In genomic region chr18:13147146-13147545, GRCh38 we compare ENCODE assay signal across 14 cellular contexts.
DNase-seq lines count a peak whose midpoint lies in the region; ATAC-seq lines count a peak whose summit lies in the region.
"Had no signal": no experiment of that assay in that cellular context is flagged by ENCODE, and none has a peak within 500 bp of the region (broad histone marks: within the 10 kb centered on the region; RNA-seq: fewer than 3 reads in every experiment).

No MANE protein-coding gene starts in this region.

- ATAC-seq in activated T-cell treated with anti-CD3 and anti-CD28 coated beads, Interleukin-2, amount 50 U/mL, for 72 hours (replicated peaks in 1 of 2) = no peak
- no peak for ATAC-seq in naive thymus-derived CD8-positive, alpha-beta T cell

- H3K4me3 Mint-ChIP-seq in activated T-cell treated with anti-CD3 and anti-CD28 coated beads, Interleukin-2, amount 50 U/mL, for 72 hours = no peak overlapping the region
- H3K4me3 Mint-ChIP-seq in naive thymus-derived CD8-positive, alpha-beta T cell = no peak overlapping the region
- H3K4me3 Mint-ChIP-seq: activated naive CD4-positive, alpha-beta T cell treated with anti-CD3 and anti-CD28 coated beads, Interleukin-2, amount 50 U/mL, for 24 hours; neural crest cell had no signal

- peaks cover 7 to 10% of the 10 kb centered on the region in 2 donors for H3K36me3 Mint-ChIP-seq in activated T-cell treated with anti-CD3 and anti-CD28 coated beads, Interleukin-2, amount 50 U/mL, for 72 hours (ENCODE audit: insufficient read depth in 2 of 2)
- H3K36me3 Mint-ChIP-seq in naive thymus-derived CD8-positive, alpha-beta T cell = peaks cover 0 to 13% (median 6%) of the 10 kb centered on the region in 3 donors

- peaks cover 5% of the 10 kb centered on the region for H3K4me1 Mint-ChIP-seq in activated T-cell treated with anti-CD3 and anti-CD28 coated beads, Interleukin-2, amount 50 U/mL, for 72 hours (ENCODE audit: low read depth)
- peaks cover 1 to 14% (median 3%) of the 10 kb centered on the region in 4 donors for H3K4me1 Mint-ChIP-seq in naive thymus-derived CD8-positive, alpha-beta T cell
- H3K4me1 Mint-ChIP-seq: activated naive CD4-positive, alpha-beta T cell treated with anti-CD3 and anti-CD28 coated beads, Interleukin-2, amount 50 U/mL, for 24 hours; neural crest cell had no signal

- POLR2A ChIA-PET in naive thymus-derived CD8-positive, alpha-beta T cell (lab: Charles Lee) = no interaction called here

- H3K27ac Mint-ChIP-seq in activated T-cell treated with anti-CD3 and anti-CD28 coated beads, Interleukin-2, amount 50 U/mL, for 72 hours = no peak overlapping the region
- H3K27ac Mint-ChIP-seq in naive thymus-derived CD8-positive, alpha-beta T cell = peak overlapping the region in 1 of 10 donors; percentile 19
- H3K27ac Mint-ChIP-seq: activated naive CD4-positive, alpha-beta T cell treated with anti-CD3 and anti-CD28 coated beads, Interleukin-2, amount 50 U/mL, for 24 hours had no signal

- peak; percentile 68 to 77 for DNase-seq in Kasumi-1 (lab: John Stamatoyannopoulos, UW)
- peak; percentile 31 for DNase-seq in NCI-H2107 (lab: John Stamatoyannopoulos, UW)
- peak; percentile 54 for DNase-seq in SIG-M5 (lab: John Stamatoyannopoulos, UW)
- peak; percentile 6 for DNase-seq in renal cortical epithelial cell (ENCODE audit: low read depth)
- no peak for DNase-seq in DMS 273 (lab: John Stamatoyannopoulos, UW; ENCODE audit: unreplicated experiment)
- DNase-seq in RPMI8226 = no peak
- DNase-seq in activated T-cell treated with anti-CD3 and anti-CD28 coated beads, Interleukin-2, amount 50 U/mL, for 72 hours = no peak
- DNase-seq in naive thymus-derived CD8-positive, alpha-beta T cell = no peak
- DNase-seq: activated CD8-positive, alpha-beta memory T cell treated with anti-CD3 and anti-CD28 coated beads for 24 hours; Calu3; esophagus squamous epithelium; thyroid gland had no signal

- peaks cover 3 to 5% of the 10 kb centered on the region in 2 donors for H3K9me3 Mint-ChIP-seq in activated T-cell treated with anti-CD3 and anti-CD28 coated beads, Interleukin-2, amount 50 U/mL, for 72 hours
- peaks cover 0 to 27% (median 9%) of the 10 kb centered on the region in 9 donors for H3K9me3 Mint-ChIP-seq in naive thymus-derived CD8-positive, alpha-beta T cell
- H3K9me3 Mint-ChIP-seq: activated naive CD4-positive, alpha-beta T cell treated with anti-CD3 and anti-CD28 coated beads, Interleukin-2, amount 50 U/mL, for 24 hours had no signal

- no peaks in the 10 kb centered on the region for H3K27me3 Mint-ChIP-seq in activated T-cell treated with anti-CD3 and anti-CD28 coated beads, Interleukin-2, amount 50 U/mL, for 72 hours (ENCODE audit: low read depth)
- no peaks in the 10 kb centered on the region for H3K27me3 Mint-ChIP-seq in naive thymus-derived CD8-positive, alpha-beta T cell

Comparison
In these comparisons a context has a peak if more than half of its experiments do, and no peak if none do; other contexts are left out.
1. DNase-seq: peak in Kasumi-1 (2 of 2), NCI-H2107 (single experiment), SIG-M5 (single experiment) and renal cortical epithelial cell (single experiment); none in DMS 273 (single experiment), RPMI8226 (single experiment), activated T-cell treated with anti-CD3 and anti-CD28 coated beads, Interleukin-2, amount 50 U/mL, for 72 hours (0 of 2) and naive thymus-derived CD8-positive, alpha-beta T cell (0 of 10).